14 cellular contexts compared by ENCODE assay signal in the genomic region with DNA sequence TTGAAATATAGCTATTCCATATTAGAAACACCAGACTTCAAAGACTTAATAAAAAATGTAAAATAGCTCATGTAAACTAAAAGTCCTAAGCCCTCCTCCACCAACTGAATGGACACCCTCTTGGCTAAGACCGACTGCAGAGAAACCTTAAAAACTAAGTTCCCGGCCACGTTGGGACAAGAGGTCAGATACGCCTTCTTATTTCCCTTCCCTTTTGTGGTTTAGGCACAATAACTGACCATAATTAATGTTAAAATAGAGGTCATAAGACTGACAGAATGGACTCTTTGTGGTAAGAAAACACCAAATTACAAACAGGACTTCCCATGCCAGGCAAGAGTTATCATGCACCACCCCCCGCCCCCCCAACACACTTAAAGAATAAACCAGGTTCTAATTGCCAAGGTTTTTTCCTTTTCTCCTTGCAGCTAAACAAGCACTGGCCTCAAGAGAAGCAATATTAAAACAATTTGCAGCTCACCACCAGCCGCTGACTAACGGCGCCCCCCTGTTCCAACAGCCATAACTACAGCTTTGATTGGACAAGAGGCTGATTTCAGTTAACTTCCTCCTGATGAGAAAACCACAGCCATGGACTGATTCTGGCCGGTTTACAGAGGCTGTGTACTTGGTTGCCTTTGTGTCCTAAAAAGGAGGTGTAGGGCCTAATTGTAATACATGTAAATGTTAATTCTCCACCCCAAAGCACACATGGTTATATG. TPM values are rescaled to one million over a fixed set of nuclear protein-coding genes. Genes with fewer than 3 reads are reported as not detected.
A peak's percentile ranks its signal among the peaks of the same experiment; 100 is the strongest.
DNase-seq lines count a peak whose midpoint lies in the region; ATAC-seq and TF ChIP-seq lines count a peak whose summit lies in the region.
"Had no signal": no experiment of that assay in that cellular context is flagged by ENCODE, and none has a peak within 500 bp of the region (broad histone marks: within the 10 kb centered on the region; RNA-seq: fewer than 3 reads in every experiment).

No MANE protein-coding gene starts in this region.

- no peaks in the 10 kb centered on the region for H4K20me1 ChIP-seq in OCI-LY3 (ENCODE audit: insufficient read depth, low read length)

- H3K4me3 ChIP-seq in OCI-LY3 (ENCODE audit: low read length) (no peak overlapping the region), fibroblast of mammary gland (ENCODE audit: control insufficient read depth, low read depth, low read length) (no peak overlapping the region), right atrium auricular region (no peak overlapping the region)
- H3K4me3 ChIP-seq: hepatocyte, K562 had no signal

- 0 out of 2 replicates have a peak, but pooled peaks have one; percentile 6 for TF ChIP-seq CTCF in OCI-LY3 (IDR thresholded peaks at IDR 0.05; ENCODE audit: low read depth, low read length)
- peak; percentile 5 for TF ChIP-seq CTCF in fibroblast of mammary gland (conservative IDR thresholded peaks at IDR 0.05; ENCODE audit: control insufficient read depth, insufficient read depth, low read depth, low read length)
- no peak for TF ChIP-seq CTCF in right atrium auricular region (IDR thresholded peaks at IDR 0.05)

- H3K9ac ChIP-seq in OCI-LY3 (ENCODE audit: low read length) = no peak overlapping the region

- peaks cover 13% of the 10 kb centered on the region for H3K27me3 ChIP-seq in OCI-LY3 (ENCODE audit: low read depth, low read length)
- H3K27me3 ChIP-seq in right atrium auricular region = peaks cover 3 to 5% of the 10 kb centered on the region in 2 donors

- H2AFZ ChIP-seq in OCI-LY3 (ENCODE audit: low read depth, low read length) = no peak overlapping the region
- H2AFZ ChIP-seq: hepatocyte had no signal

- H3K4me1 ChIP-seq in OCI-LY3 (ENCODE audit: low read length) (peaks cover 7% of the 10 kb centered on the region), right atrium auricular region (peaks cover 0 to 17% of the 10 kb centered on the region in 2 donors)

- ATAC-seq in GM21723 (IDR thresholded peaks at IDR 0.05; ENCODE audit: unreplicated experiment) = no peak
- ATAC-seq: K562 had no signal

- H3K36me3 ChIP-seq in OCI-LY3 (replicated peaks; ENCODE audit: low read depth, low read length) (no peaks in the 10 kb centered on the region), right atrium auricular region (no peaks in the 10 kb centered on the region)
- H3K36me3 ChIP-seq: neutrophil had no signal

- H3K79me2 ChIP-seq in OCI-LY3 (ENCODE audit: low read length) = no peaks in the 10 kb centered on the region
- H3K79me2 ChIP-seq: hepatocyte had no signal

- H3K9me3 ChIP-seq in OCI-LY3 (ENCODE audit: insufficient read depth, low read length) (no peaks in the 10 kb centered on the region), right atrium auricular region (no peaks in the 10 kb centered on the region)
- H3K9me3 ChIP-seq: neutrophil had no signal

- DNase-seq in A172 (ENCODE audit: low spot score) (peak; percentile 72), H4 (ENCODE audit: low spot score) (peak; percentile 83), fibroblast of mammary gland (ENCODE audit: low read depth) (peak; percentile 77), globus pallidus (ENCODE audit: low spot score) (no peak), right atrium auricular region (ENCODE audit: low spot score) (no peak), GM03348 (ENCODE audit: low spot score) (no peak)
- DNase-seq: CD4-positive, CD25-positive, alpha-beta regulatory T cell; Right ventricle myocardium superior had no signal

- no peak overlapping the region for H3K4me2 ChIP-seq in OCI-LY3 (ENCODE audit: low read length)
- H3K4me2 ChIP-seq: hepatocyte had no signal

- H3K27ac ChIP-seq in OCI-LY3 (ENCODE audit: low read length) (no peak overlapping the region), right atrium auricular region (no peak overlapping the region)
- H3K27ac ChIP-seq: hepatocyte, neutrophil had no signal

RNA-seq across cellular contexts. Expression of gene LAMP5, which starts 10.7 kb away (rescaled TPM):
- not detected in 2 replicates for total RNA-seq in A172 (2014; rRNA removed; shearing (Covaris generic))
- total RNA-seq in H4 (2014; rRNA removed; shearing (Covaris generic)) = not detected in 2 replicates
- total RNA-seq in right atrium auricular region = not detected
- total RNA-seq: activated CD8-positive, alpha-beta memory T cell treated with anti-CD3 and anti-CD28 coated beads for 36 hours; CD4-positive, CD25-positive, alpha-beta regulatory T cell; K562; Right ventricle myocardium superior had no signal

Comparison
In these comparisons a context has a peak if more than half of its experiments do, and no peak if none do; other contexts are left out.
1. DNase-seq: peak in A172 (single experiment), H4 (single experiment) and fibroblast of mammary gland (single experiment); none in globus pallidus (single experiment), right atrium auricular region (single experiment) and GM03348 (single experiment).
2. CTCF ChIP-seq: peak in OCI-LY3 (single experiment) and fibroblast of mammary gland (single experiment); none in right atrium auricular region (0 of 2).